ENCODE assay signal across 22 cellular contexts in genomic region chr17:39171933-39172332, GRCh38. TPM values are rescaled to one million over a fixed set of nuclear protein-coding genes. Genes with fewer than 3 reads are reported as not detected.
"Had no signal": no experiment of that assay in that cellular context is flagged by ENCODE, and none has a peak within 500 bp of the region (broad histone marks: within the 10 kb centered on the region; RNA-seq: fewer than 3 reads in every experiment).

No MANE protein-coding gene starts in this region.

- H3K36me3 Mint-ChIP-seq: natural killer cell had no signal

- H3K27ac ChIP-seq: ascending aorta, left lung, right atrium auricular region had no signal

- H3K27ac Mint-ChIP-seq: activated naive CD4-positive, alpha-beta T cell treated with anti-CD3 and anti-CD28 coated beads for 36 hours; activated T-helper 2 cell treated with anti-CD3 and anti-CD28 coated beads, Interferon-gamma antibody, Interleukin-2, Interleukin-4, amounts not matched to agents 10 μg/mL and 5 μg/mL and 100 μg/mL, durations not matched to agents 14 hours and 24 hours and 36 hours; natural killer cell; progenitor cell of endocrine pancreas had no signal

- DNase-seq: activated CD4-positive, alpha-beta T cell treated with anti-CD3 and anti-CD28 coated beads, Interleukin-2, amount 50 U/mL, for 48 hours; activated CD4-positive, CD25-positive, alpha-beta regulatory T cell treated with anti-CD3 and anti-CD28 coated beads, Interleukin-2, amount 50 U/mL, for 72 hours; activated naive CD4-positive, alpha-beta T cell treated with anti-CD3 and anti-CD28 coated beads for 36 hours; activated T-cell treated with anti-CD3 and anti-CD28 coated beads, Interleukin-2, amount 50 U/mL, for 1 hour; left lung; natural killer cell; occipital lobe; stimulated activated CD4-positive, alpha-beta T cell treated with anti-CD3 and anti-CD28 coated beads, Interleukin-15, amount 100 ng/mL, for 24 hours; stimulated activated CD4-positive, alpha-beta T cell treated with anti-CD3 and anti-CD28 coated beads, Interleukin-4, amount 100 ng/mL, for 1 hour; stimulated activated naive CD4-positive, alpha-beta T cell treated with Interleukin-2 at 50 U/mL for 16 hours; substantia nigra; T-helper 1 cell; T1000 had no signal

- H3K4me3 ChIP-seq: ascending aorta, left lung, right atrium auricular region had no signal

- FAIRE-seq: endometrium, islet of Langerhans had no signal

- H3K9me3 Mint-ChIP-seq: activated naive CD4-positive, alpha-beta T cell treated with anti-CD3 and anti-CD28 coated beads for 36 hours; natural killer cell had no signal

- H3K4me3 Mint-ChIP-seq: activated naive CD4-positive, alpha-beta T cell treated with anti-CD3 and anti-CD28 coated beads for 36 hours; natural killer cell had no signal

- H3K27me3 ChIP-seq: ascending aorta, left lung, right atrium auricular region had no signal

- H3K9me3 ChIP-seq: ascending aorta, left lung, right atrium auricular region had no signal

RNA-seq across cellular contexts. Expression of gene ARL5C, which starts 6.0 kb away (rescaled TPM):
- total RNA-seq: activated naive CD4-positive, alpha-beta T cell treated with anti-CD3 and anti-CD28 coated beads for 36 hours; ascending aorta; cardiac septum; esophagus mucosa; left lung; occipital lobe; progenitor cell of endocrine pancreas; right atrium auricular region had no signal

RNA-seq across cellular contexts. Expression of gene STAC2, which starts 53.8 kb away (rescaled TPM):
- total RNA-seq: activated naive CD4-positive, alpha-beta T cell treated with anti-CD3 and anti-CD28 coated beads for 36 hours; activated T-helper 2 cell treated with anti-CD3 and anti-CD28 coated beads, Interferon-gamma antibody, Interleukin-2, Interleukin-4, amounts not matched to agents 10 μg/mL and 5 μg/mL and 100 μg/mL, durations not matched to agents 14 hours and 24 hours and 36 hours; natural killer cell; progenitor cell of endocrine pancreas; skeletal muscle tissue had no signal
